In genomic region chr16:46510-46909, GRCh38 we compare ENCODE assay signal across 1 cellular context. TPM values are rescaled to one million over a fixed set of nuclear protein-coding genes. Genes with fewer than 3 reads are reported as not detected.
"Had no signal": no experiment of that assay in that cellular context is flagged by ENCODE, and none has a peak within 500 bp of the region (broad histone marks: within the 10 kb centered on the region; RNA-seq: fewer than 3 reads in every experiment).

No MANE protein-coding gene starts in this region.

RNA-seq across cellular contexts. Expression of gene RHBDF1, which starts 25.9 kb away (rescaled TPM):
- total RNA-seq: T-helper 2 cell treated with Interferon-gamma antibody and Interleukin-4, amounts not matched to agents 100 ng/mL and 5 ng/mL, for 36 hours had no signal
